Comparison of ENCODE assay signal across 1 cellular context in the genomic region with DNA sequence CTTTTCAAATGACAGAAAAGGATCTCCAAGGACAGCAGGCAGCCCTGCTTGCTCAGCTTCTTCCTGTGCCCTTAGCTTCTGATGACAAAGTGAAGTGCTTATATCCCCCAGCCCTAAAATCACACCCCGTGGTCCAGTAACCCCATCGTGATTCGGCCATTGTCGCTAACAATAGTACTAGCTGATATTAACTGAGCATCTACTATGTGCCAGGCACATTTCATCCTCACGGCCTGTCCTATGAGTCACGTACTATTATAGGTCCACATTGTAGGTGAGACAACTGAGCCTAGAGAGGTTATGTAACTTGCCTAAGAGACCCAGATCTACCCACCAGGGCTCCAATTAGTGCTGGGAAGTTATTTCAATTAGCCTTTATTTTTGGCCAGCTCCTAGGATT.
TF ChIP-seq lines count a peak whose summit lies in the region.

No MANE protein-coding gene starts in this region.

TF ChIP-seq in GM23338, 12 proteins besides CTCF, POLR2A, EP300 and RAD21:
- TF ChIP-seq, protein P1, sequence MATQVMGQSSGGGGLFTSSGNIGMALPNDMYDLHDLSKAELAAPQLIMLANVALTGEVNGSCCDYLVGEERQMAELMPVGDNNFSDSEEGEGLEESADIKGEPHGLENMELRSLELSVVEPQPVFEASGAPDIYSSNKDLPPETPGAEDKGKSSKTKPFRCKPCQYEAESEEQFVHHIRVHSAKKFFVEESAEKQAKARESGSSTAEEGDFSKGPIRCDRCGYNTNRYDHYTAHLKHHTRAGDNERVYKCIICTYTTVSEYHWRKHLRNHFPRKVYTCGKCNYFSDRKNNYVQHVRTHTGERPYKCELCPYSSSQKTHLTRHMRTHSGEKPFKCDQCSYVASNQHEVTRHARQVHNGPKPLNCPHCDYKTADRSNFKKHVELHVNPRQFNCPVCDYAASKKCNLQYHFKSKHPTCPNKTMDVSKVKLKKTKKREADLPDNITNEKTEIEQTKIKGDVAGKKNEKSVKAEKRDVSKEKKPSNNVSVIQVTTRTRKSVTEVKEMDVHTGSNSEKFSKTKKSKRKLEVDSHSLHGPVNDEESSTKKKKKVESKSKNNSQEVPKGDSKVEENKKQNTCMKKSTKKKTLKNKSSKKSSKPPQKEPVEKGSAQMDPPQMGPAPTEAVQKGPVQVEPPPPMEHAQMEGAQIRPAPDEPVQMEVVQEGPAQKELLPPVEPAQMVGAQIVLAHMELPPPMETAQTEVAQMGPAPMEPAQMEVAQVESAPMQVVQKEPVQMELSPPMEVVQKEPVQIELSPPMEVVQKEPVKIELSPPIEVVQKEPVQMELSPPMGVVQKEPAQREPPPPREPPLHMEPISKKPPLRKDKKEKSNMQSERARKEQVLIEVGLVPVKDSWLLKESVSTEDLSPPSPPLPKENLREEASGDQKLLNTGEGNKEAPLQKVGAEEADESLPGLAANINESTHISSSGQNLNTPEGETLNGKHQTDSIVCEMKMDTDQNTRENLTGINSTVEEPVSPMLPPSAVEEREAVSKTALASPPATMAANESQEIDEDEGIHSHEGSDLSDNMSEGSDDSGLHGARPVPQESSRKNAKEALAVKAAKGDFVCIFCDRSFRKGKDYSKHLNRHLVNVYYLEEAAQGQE (IDR thresholded peaks at IDR 0.05; ENCODE audit: unreplicated experiment) = no peak
- no peak for TF ChIP-seq EZH2 (IDR thresholded peaks at IDR 0.05; ENCODE audit: low read depth, unreplicated experiment)
- no peak for TF ChIP-seq ZNF331 (CRISPR knock-in tag; IDR thresholded peaks at IDR 0.05; ENCODE audit: low read depth)
- no peak for TF ChIP-seq STAT1 (IDR thresholded peaks at IDR 0.05; ENCODE audit: unreplicated experiment)
- no peak for TF ChIP-seq CREB1 (CRISPR knock-in tag; IDR thresholded peaks at IDR 0.05; ENCODE audit: low read depth)
- no peak for TF ChIP-seq ETS1 (IDR thresholded peaks at IDR 0.05)
- TF ChIP-seq ZNF114 (CRISPR knock-in tag; IDR thresholded peaks at IDR 0.05) = no peak
- no peak for TF ChIP-seq ZNF462 (CRISPR knock-in tag; IDR thresholded peaks at IDR 0.05)
- no peak for TF ChIP-seq POLR2AphosphoS5 (IDR thresholded peaks at IDR 0.05; ENCODE audit: low read depth)
- TF ChIP-seq NANOG (IDR thresholded peaks at IDR 0.05; ENCODE audit: borderline replicate concordance) = no peak
- TF ChIP-seq EZH2phosphoT487 (IDR thresholded peaks at IDR 0.05; ENCODE audit: unreplicated experiment) = no peak
- TF ChIP-seq JUNB (IDR thresholded peaks at IDR 0.05; ENCODE audit: unreplicated experiment) = no peak
